In the genomic region with DNA sequence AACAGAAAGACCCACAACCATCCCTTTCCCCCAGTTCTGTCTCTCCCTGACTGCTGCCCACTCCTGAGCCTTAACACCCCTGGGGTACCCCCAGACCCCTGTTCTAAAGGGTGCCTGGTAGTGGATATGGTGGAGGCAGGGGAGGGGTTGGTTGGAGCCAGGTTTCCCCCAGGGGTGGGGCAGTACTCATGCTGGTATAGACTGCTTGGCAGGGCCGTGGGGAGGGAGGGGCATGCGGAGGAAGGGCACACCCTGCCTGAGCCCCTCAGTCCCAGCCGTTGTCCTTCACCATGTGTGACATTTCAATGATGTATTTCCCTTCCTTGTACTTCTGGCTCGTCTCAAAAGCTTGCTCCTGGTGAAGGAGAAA, we compare ENCODE assay signal across 1 cellular context.
TF ChIP-seq lines count a peak whose summit lies in the region.

No MANE protein-coding gene starts in this region.

TF ChIP-seq in HCT116, 20 proteins besides CTCF, POLR2A, EP300 and RAD21:
- TF ChIP-seq ATF3 (IDR thresholded peaks at IDR 0.05) (no peak), YY1 (IDR thresholded peaks at IDR 0.05; ENCODE audit: extremely low read depth, insufficient replicate concordance, low read depth, low read length) (no peak), POLR2AphosphoS5 (IDR thresholded peaks at IDR 0.05; ENCODE audit: low read depth, low read length) (0 out of 2 replicates have a peak, but pooled peaks have one; percentile 10)
